In the genomic region with DNA sequence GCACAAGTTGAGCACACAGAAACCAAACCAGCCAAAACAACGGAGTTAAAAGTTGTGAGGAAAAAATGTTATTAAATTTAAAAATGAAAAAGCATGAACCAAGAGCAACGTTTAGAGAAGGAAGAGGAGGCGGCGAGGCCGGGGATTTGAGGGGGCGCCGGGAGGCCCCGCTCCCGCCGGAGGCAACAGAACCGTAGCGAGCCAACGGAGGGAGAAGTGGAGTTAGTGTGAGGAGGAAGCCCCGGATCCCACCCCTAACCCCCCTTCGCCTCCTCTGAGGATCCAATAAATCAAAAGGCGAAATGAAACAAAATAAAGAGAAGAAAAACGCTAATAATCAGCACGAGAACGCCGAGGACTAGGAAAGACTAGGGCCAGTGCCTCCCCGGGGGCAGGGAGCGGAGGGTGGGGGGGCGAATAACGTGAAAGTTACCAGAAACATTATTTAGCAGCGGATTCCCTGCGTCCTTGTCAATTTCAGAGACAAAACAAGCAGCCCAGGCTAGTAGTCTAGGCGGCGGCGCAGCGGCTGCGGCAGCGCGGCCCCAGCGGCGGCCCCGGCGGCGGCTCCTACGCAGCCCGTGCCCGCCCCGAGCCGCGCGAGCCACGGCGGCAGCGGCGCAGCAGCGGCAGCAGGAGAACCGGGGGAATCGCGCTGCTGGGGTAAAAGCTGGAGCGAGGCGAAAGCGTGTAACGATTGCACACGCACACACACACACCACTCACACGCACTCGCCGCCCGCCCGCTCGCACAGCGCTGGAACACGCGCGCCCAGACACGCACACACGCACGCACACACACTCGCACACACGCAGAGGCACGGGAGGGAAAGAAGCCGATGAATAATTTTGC, we compare ENCODE assay signal across 9 cellular contexts. TPM values are rescaled to one million over a fixed set of nuclear protein-coding genes. Genes with fewer than 3 reads are reported as not detected.
DNase-seq lines count a peak whose midpoint lies in the region; ATAC-seq, FAIRE-seq and TF ChIP-seq lines count a peak whose summit lies in the region.
"Had no signal": no experiment of that assay in that cellular context is flagged by ENCODE, and none has a peak within 500 bp of the region (broad histone marks: within the 10 kb centered on the region; RNA-seq: fewer than 3 reads in every experiment).

No MANE protein-coding gene starts in this region.

- no peaks in the 10 kb centered on the region for H3K27me3 ChIP-seq in bronchial epithelial cell (ENCODE audit: control insufficient read depth, insufficient read depth, low read length)

- peaks cover 3% of the 10 kb centered on the region for H3K36me3 ChIP-seq in bronchial epithelial cell (ENCODE audit: control insufficient read depth, insufficient read depth, low read length)

- H3K4me3 Mint-ChIP-seq in stimulated activated naive B cell treated with anti-CD40 and anti-IgM and Interleukin-4, amounts not matched to agents 10 μg/mL and 1 μg/mL and 100 μg/mL, for 72 hours = peak overlapping the region; percentile 88 to 90

- H3K4me3 ChIP-seq in bronchial epithelial cell (ENCODE audit: low read depth, low read length) = peak overlapping the region; percentile 88

- ATAC-seq in GM21528 (IDR thresholded peaks at IDR 0.05; ENCODE audit: low FRiP score, unreplicated experiment) = peak; percentile 47
- peak; percentile 43 to 45 for ATAC-seq in stimulated activated naive B cell treated with anti-CD40 and anti-IgM and Interleukin-4, amounts not matched to agents 10 μg/mL and 1 μg/mL and 100 μg/mL, for 72 hours (replicated peaks)
- no peak for ATAC-seq in GM21381 (IDR thresholded peaks at IDR 0.05; ENCODE audit: unreplicated experiment)

- H3K27ac Mint-ChIP-seq in stimulated activated naive B cell treated with anti-CD40 and anti-IgM and Interleukin-4, amounts not matched to agents 10 μg/mL and 1 μg/mL and 100 μg/mL, for 72 hours = peak overlapping the region; percentile 53

- no peak for FAIRE-seq in bronchial epithelial cell (lab: Jason Lieb, UNC)

- H3K9me3 Mint-ChIP-seq in stimulated activated naive B cell treated with anti-CD40 and anti-IgM and Interleukin-4, amounts not matched to agents 10 μg/mL and 1 μg/mL and 100 μg/mL, for 72 hours = peaks cover 7 to 9% of the 10 kb centered on the region in 2 donors

- TF ChIP-seq CTCF in bronchial epithelial cell (IDR thresholded peaks at IDR 0.05; ENCODE audit: insufficient read depth, low read length, severe bottlenecking) = no peak

- H3K27me3 Mint-ChIP-seq in stimulated activated naive B cell treated with anti-CD40 and anti-IgM and Interleukin-4, amounts not matched to agents 10 μg/mL and 1 μg/mL and 100 μg/mL, for 72 hours = peaks cover 80 to 88% of the 10 kb centered on the region in 2 donors

- peaks cover 3 to 13% of the 10 kb centered on the region in 2 donors for H3K36me3 Mint-ChIP-seq in stimulated activated naive B cell treated with anti-CD40 and anti-IgM and Interleukin-4, amounts not matched to agents 10 μg/mL and 1 μg/mL and 100 μg/mL, for 72 hours

- DNase-seq in EL = peak; percentile 47
- peak; percentile 30 for DNase-seq in NCI-H774 (lab: John Stamatoyannopoulos, UW)
- DNase-seq in bronchial epithelial cell (ENCODE audit: low read depth) = no peak
- DNase-seq in kidney glomerular epithelial cell (lab: John Stamatoyannopoulos, UW) = peak; percentile 16
- no peak for DNase-seq in stimulated activated naive B cell treated with anti-CD40 and anti-IgM and Interleukin-4, amounts not matched to agents 10 μg/mL and 1 μg/mL and 100 μg/mL, for 72 hours
- DNase-seq in NCI-H226 = no peak

- peaks cover 34 to 61% of the 10 kb centered on the region in 2 donors for H3K4me1 Mint-ChIP-seq in stimulated activated naive B cell treated with anti-CD40 and anti-IgM and Interleukin-4, amounts not matched to agents 10 μg/mL and 1 μg/mL and 100 μg/mL, for 72 hours

RNA-seq across cellular contexts. Expression of gene MEIS2, which starts 1.7 kb away (rescaled TPM):
- total RNA-seq in bronchial epithelial cell = 6.6 and 10.9 TPM in 2 replicates
- total RNA-seq: activated CD8-positive, alpha-beta memory T cell treated with anti-CD3 and anti-CD28 coated beads for 36 hours had no signal

Comparison
In these comparisons a context has a peak if more than half of its experiments do, and no peak if none do; other contexts are left out.
1. DNase-seq: peak in EL (single experiment), NCI-H774 (single experiment) and kidney glomerular epithelial cell (single experiment); none in bronchial epithelial cell (single experiment), stimulated activated naive B cell treated with anti-CD40 and anti-IgM and Interleukin-4, amounts not matched to agents 10 μg/mL and 1 μg/mL and 100 μg/mL, for 72 hours (single experiment) and NCI-H226 (single experiment).